ENCODE assay signal across 13 cellular contexts in the genomic region with DNA sequence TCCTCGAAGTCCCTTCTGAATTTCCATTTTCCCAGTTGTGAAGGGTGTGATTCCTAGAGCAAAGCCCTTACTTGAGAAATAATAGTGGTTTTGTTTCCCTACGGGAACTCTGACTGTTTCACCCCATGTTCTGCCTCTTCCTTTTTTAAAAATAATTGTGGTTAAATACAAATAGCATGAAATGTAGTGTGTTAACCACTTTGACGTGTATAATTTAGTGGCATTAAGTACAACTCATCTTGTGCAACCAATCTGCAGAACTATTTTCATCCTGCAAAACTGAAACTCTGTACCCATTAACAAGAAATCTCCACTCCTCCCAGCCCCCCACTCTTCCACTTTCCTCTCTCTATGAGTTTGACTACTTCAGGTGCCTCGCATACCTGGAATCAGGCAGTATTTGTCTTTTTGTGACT. TPM values are rescaled to one million over a fixed set of nuclear protein-coding genes. Genes with fewer than 3 reads are reported as not detected.
DNase-seq lines count a peak whose midpoint lies in the region; ATAC-seq, FAIRE-seq and TF ChIP-seq lines count a peak whose summit lies in the region.
"Had no signal": no experiment of that assay in that cellular context is flagged by ENCODE, and none has a peak within 500 bp of the region (broad histone marks: within the 10 kb centered on the region; RNA-seq: fewer than 3 reads in every experiment).

No MANE protein-coding gene starts in this region.

- peaks cover 2% of the 10 kb centered on the region for H3K4me1 Mint-ChIP-seq in activated T-cell treated with anti-CD3 and anti-CD28 coated beads, Interleukin-2, amount 50 U/mL, for 4 hours (ENCODE audit: low read depth)
- H3K4me1 Mint-ChIP-seq in stimulated activated naive B cell treated with anti-CD40 and anti-IgM and Interleukin-4, amounts not matched to agents 10 μg/mL and 1 μg/mL and 100 μg/mL, for 72 hours = peaks cover 8 to 12% of the 10 kb centered on the region in 2 donors

- H3K9me3 ChIP-seq in SK-N-MC (ENCODE audit: low read depth, low read length) = no peaks in the 10 kb centered on the region
- H3K9me3 ChIP-seq: neutrophil had no signal

- no peak for TF ChIP-seq POLR2A in GM12892 (IDR thresholded peaks at IDR 0.05; ENCODE audit: low read depth, low read length)

- H3K9me3 Mint-ChIP-seq in activated T-cell treated with anti-CD3 and anti-CD28 coated beads, Interleukin-2, amount 50 U/mL, for 4 hours = no peaks in the 10 kb centered on the region
- H3K9me3 Mint-ChIP-seq in stimulated activated naive B cell treated with anti-CD40 and anti-IgM and Interleukin-4, amounts not matched to agents 10 μg/mL and 1 μg/mL and 100 μg/mL, for 72 hours = no peaks in the 10 kb centered on the region
- H3K9me3 Mint-ChIP-seq: activated CD4-positive, alpha-beta T cell treated with anti-CD3 and anti-CD28 coated beads, Interleukin-2, amount 10 ng/mL, durations not matched to agents 7 days and 5 days had no signal

- H3K27ac ChIP-seq in SK-N-MC = no peak overlapping the region
- H3K27ac ChIP-seq: neutrophil had no signal

- no peaks in the 10 kb centered on the region for H3K36me3 Mint-ChIP-seq in activated T-cell treated with anti-CD3 and anti-CD28 coated beads, Interleukin-2, amount 50 U/mL, for 4 hours (ENCODE audit: insufficient read depth)
- no peaks in the 10 kb centered on the region for H3K36me3 Mint-ChIP-seq in stimulated activated naive B cell treated with anti-CD40 and anti-IgM and Interleukin-4, amounts not matched to agents 10 μg/mL and 1 μg/mL and 100 μg/mL, for 72 hours

- FAIRE-seq in GM12892 (lab: Jason Lieb, UNC) = no peak
- FAIRE-seq: bronchial epithelial cell had no signal

- 0 out of 2 replicates have a peak overlapping the region, but pooled peaks have one; percentile 3 for H3K4me3 ChIP-seq in SK-N-MC

- DNase-seq in activated T-cell treated with anti-CD3 and anti-CD28 coated beads, Interleukin-2, amount 50 U/mL, for 4 hours = no peak
- DNase-seq in activated T-cell treated with anti-CD3 and anti-CD28 coated beads for 4 hours (no peak), SK-N-MC (ENCODE audit: low read depth, low spot score) (no peak), GM12892 (ENCODE audit: insufficient read length) (no peak), NCI-H1417 treated with DMSO at 0.1 percent for 48 hours (lab: John Stamatoyannopoulos, UW) (no peak)
- no peak for DNase-seq in stimulated activated naive B cell treated with anti-CD40 and anti-IgM and Interleukin-4, amounts not matched to agents 10 μg/mL and 1 μg/mL and 100 μg/mL, for 72 hours
- DNase-seq: activated CD4-positive, alpha-beta T cell treated with anti-CD3 and anti-CD28 coated beads, Interleukin-2, amount 10 ng/mL, durations not matched to agents 7 days and 5 days; left cardiac atrium; NCI-H2029 treated with DMSO at 0.1 percent for 48 hours had no signal

- H3K4me3 Mint-ChIP-seq in activated T-cell treated with anti-CD3 and anti-CD28 coated beads, Interleukin-2, amount 50 U/mL, for 4 hours = no peak overlapping the region
- peak overlapping the region in 1 of 2 donors; percentile 3 for H3K4me3 Mint-ChIP-seq in stimulated activated naive B cell treated with anti-CD40 and anti-IgM and Interleukin-4, amounts not matched to agents 10 μg/mL and 1 μg/mL and 100 μg/mL, for 72 hours
- H3K4me3 Mint-ChIP-seq: activated CD4-positive, alpha-beta T cell treated with anti-CD3 and anti-CD28 coated beads, Interleukin-2, amount 10 ng/mL, durations not matched to agents 7 days and 5 days had no signal

- H3K9ac ChIP-seq in SK-N-MC (ENCODE audit: insufficient read length) = no peak overlapping the region

- H3K36me3 ChIP-seq in SK-N-MC (ENCODE audit: insufficient read depth, low read length) = no peaks in the 10 kb centered on the region
- H3K36me3 ChIP-seq: neutrophil had no signal

- H3K27ac Mint-ChIP-seq in stimulated activated naive B cell treated with anti-CD40 and anti-IgM and Interleukin-4, amounts not matched to agents 10 μg/mL and 1 μg/mL and 100 μg/mL, for 72 hours = no peak overlapping the region
- H3K27ac Mint-ChIP-seq: activated CD4-positive, alpha-beta T cell treated with anti-CD3 and anti-CD28 coated beads, Interleukin-2, amount 10 ng/mL, durations not matched to agents 7 days and 5 days had no signal

- peak; percentile 40 to 42 for ATAC-seq in activated T-cell treated with anti-CD3 and anti-CD28 coated beads, Interleukin-2, amount 50 U/mL, for 4 hours
- ATAC-seq in HG02798 (IDR thresholded peaks at IDR 0.05; ENCODE audit: poor library complexity, unreplicated experiment) = peak; percentile 43
- ATAC-seq in stimulated activated naive B cell treated with anti-CD40 and anti-IgM and Interleukin-4, amounts not matched to agents 10 μg/mL and 1 μg/mL and 100 μg/mL, for 72 hours (replicated peaks) = peak; percentile 51 to 62
- no peak for ATAC-seq in HG02623 (IDR thresholded peaks at IDR 0.05; ENCODE audit: unreplicated experiment)
- ATAC-seq: left cardiac atrium had no signal

- peaks cover 17% of the 10 kb centered on the region for H3K27me3 Mint-ChIP-seq in activated T-cell treated with anti-CD3 and anti-CD28 coated beads, Interleukin-2, amount 50 U/mL, for 4 hours (ENCODE audit: low read depth)
- H3K27me3 Mint-ChIP-seq in stimulated activated naive B cell treated with anti-CD40 and anti-IgM and Interleukin-4, amounts not matched to agents 10 μg/mL and 1 μg/mL and 100 μg/mL, for 72 hours = peaks cover 47 to 52% of the 10 kb centered on the region in 2 donors

RNA-seq across cellular contexts. Expression of a gene that starts 35.6 kb away (rescaled TPM):
- not detected for total RNA-seq in activated T-cell treated with anti-CD3 and anti-CD28 coated beads, Interleukin-2, amount 50 U/mL, for 4 hours
- not detected for polyA plus RNA-seq in GM12892 (2012; ENCODE audit: missing spikeins)
- total RNA-seq: activated CD4-positive, alpha-beta T cell treated with anti-CD3 and anti-CD28 coated beads, Interleukin-2, amount 10 ng/mL, durations not matched to agents 7 days and 5 days; bronchial epithelial cell had no signal
